Comparison of ENCODE assay signal across 18 cellular contexts in genomic region chr5:79413112-79413511, GRCh38.
A peak's percentile ranks its signal among the peaks of the same experiment; 100 is the strongest.
DNase-seq lines count a peak whose midpoint lies in the region; ATAC-seq, FAIRE-seq and TF ChIP-seq lines count a peak whose summit lies in the region.
"Had no signal": no experiment of that assay in that cellular context is flagged by ENCODE, and none has a peak within 500 bp of the region (broad histone marks: within the 10 kb centered on the region; RNA-seq: fewer than 3 reads in every experiment).

No MANE protein-coding gene starts in this region.

- H3K9ac ChIP-seq in HepG2 (ENCODE audit: insufficient read depth, low read depth, low read length) (no peak overlapping the region), mammary epithelial cell (ENCODE audit: insufficient read depth, low read length) (no peak overlapping the region)
- H3K9ac ChIP-seq: BLaER1 treated with 17β-estradiol and CSF1 and Interleukin-3, amounts not matched to agents 10 nM and 100 nM had no signal

- H3K4me3 ChIP-seq in HepG2 (replicated peaks in 1 of 3; ENCODE audit: insufficient read depth in 1 of 3, low read depth in 2 of 3, low read length in 3 of 3) = no peak overlapping the region
- no peak overlapping the region for H3K4me3 ChIP-seq in right lobe of liver
- H3K4me3 ChIP-seq in mammary epithelial cell (replicated peaks in 1 of 3; ENCODE audit: insufficient read depth in 1 of 3, low read depth in 2 of 3, low read length in 3 of 3) = no peak overlapping the region
- H3K4me3 ChIP-seq in epithelial cell of esophagus (ENCODE audit: low read length) = no peak overlapping the region
- H3K4me3 ChIP-seq: BLaER1 treated with 17β-estradiol and CSF1 and Interleukin-3, amounts not matched to agents 10 nM and 100 nM; GM12878 had no signal

- dilution Hi-C loops in mammary epithelial cell (cut with HindIII; ENCODE audit: low sequenced_read_pairs) = no loop called here

- H3K4me1 ChIP-seq in HepG2 (ENCODE audit: insufficient read depth, low read length) = no peaks in the 10 kb centered on the region
- no peaks in the 10 kb centered on the region for H3K4me1 ChIP-seq in right lobe of liver
- no peaks in the 10 kb centered on the region for H3K4me1 ChIP-seq in mammary epithelial cell (ENCODE audit: insufficient read depth, low read length)

- TF ChIP-seq EP300 in HepG2 (IDR thresholded peaks at IDR 0.05; ENCODE audit: low read depth in 2 of 2, low read length in 2 of 2) (no peak), HepG2 (CRISPR knock-in tag; IDR thresholded peaks at IDR 0.05; ENCODE audit: borderline replicate concordance) (no peak)

- POLR2A ChIA-PET in HepG2 (lab: Yijun Ruan, JAX) = no interaction called here

- TF ChIP-seq RAD21 in HepG2 (CRISPR knock-in tag; IDR thresholded peaks at IDR 0.05) = no peak

- H4K20me1 ChIP-seq in HepG2 (ENCODE audit: insufficient read depth, low read length) (no peaks in the 10 kb centered on the region), mammary epithelial cell (ENCODE audit: insufficient read depth, low read length) (no peaks in the 10 kb centered on the region)
- H4K20me1 ChIP-seq: BLaER1 treated with 17β-estradiol and CSF1 and Interleukin-3, amounts not matched to agents 10 nM and 100 nM had no signal

- TF ChIP-seq CTCF in HepG2 (CRISPR knock-in tag; IDR thresholded peaks at IDR 0.05) (no peak), right lobe of liver (IDR thresholded peaks at IDR 0.05) (no peak), mammary epithelial cell (conservative IDR thresholded peaks at IDR 0.05 in 1 of 2, IDR thresholded peaks at IDR 0.05 in 1 of 2; ENCODE audit: extremely low read depth in 1 of 2, insufficient read depth in 1 of 2, low read depth in 1 of 2, low read length in 2 of 2) (no peak), epithelial cell of esophagus (IDR thresholded peaks at IDR 0.05; ENCODE audit: insufficient read depth, low read depth, low read length, missing control alignments) (no peak)

- no peak overlapping the region for H2AFZ ChIP-seq in HepG2 (ENCODE audit: low read length)
- no peak overlapping the region for H2AFZ ChIP-seq in mammary epithelial cell (ENCODE audit: low read depth, low read length)

- H3K27me3 ChIP-seq in HepG2 (ENCODE audit: control insufficient read depth in 1 of 2, insufficient read depth in 2 of 2, low read length in 2 of 2) (no peaks in the 10 kb centered on the region; a peak in 1 of 5 replicates), right lobe of liver (no peaks in the 10 kb centered on the region), mammary epithelial cell (ENCODE audit: insufficient read depth, low read length) (no peaks in the 10 kb centered on the region)
- H3K27me3 ChIP-seq: BLaER1 treated with 17β-estradiol and CSF1 and Interleukin-3, amounts not matched to agents 10 nM and 100 nM had no signal

- H3K4me3 Mint-ChIP-seq in activated T-cell treated with anti-CD3 and anti-CD28 coated beads, Interleukin-2, amount 50 U/mL, for 24 hours = no peak overlapping the region
- H3K4me3 Mint-ChIP-seq: CD4-positive, CD25-positive, alpha-beta regulatory T cell had no signal

- H3K27ac Mint-ChIP-seq in activated T-cell treated with anti-CD3 and anti-CD28 coated beads, Interleukin-2, amount 50 U/mL, for 24 hours = no peak overlapping the region
- H3K27ac Mint-ChIP-seq: CD4-positive, CD25-positive, alpha-beta regulatory T cell had no signal

- H3K9me3 Mint-ChIP-seq in activated T-cell treated with anti-CD3 and anti-CD28 coated beads, Interleukin-2, amount 50 U/mL, for 24 hours = peaks cover 14% of the 10 kb centered on the region

- intact Hi-C loops in HepG2 (cut with micrococcal nuclease; ENCODE audit: unreplicated experiment) = no loop called here
- intact Hi-C loops in right lobe of liver (cut with DNase I) = no loop called here
- intact Hi-C loops in mammary epithelial cell (cut with micrococcal nuclease) = no loop called here

- no peak overlapping the region for H3K27ac ChIP-seq in HepG2 (ENCODE audit: extremely low read length, insufficient read depth, low read length)
- H3K27ac ChIP-seq in right lobe of liver = no peak overlapping the region
- no peak overlapping the region for H3K27ac ChIP-seq in mammary epithelial cell (ENCODE audit: insufficient read depth, low read depth, low read length)
- H3K27ac ChIP-seq: BLaER1 treated with 17β-estradiol and CSF1 and Interleukin-3, amounts not matched to agents 10 nM and 100 nM; HL-60 had no signal

- no peak for DNase-seq in HepG2 (ENCODE audit: low spot score)
- no peak for DNase-seq in right lobe of liver
- peak; percentile 28 for DNase-seq in mammary epithelial cell
- peak; percentile 58 for DNase-seq in epithelial cell of esophagus (ENCODE audit: low read depth)
- DNase-seq in mucosa of gallbladder (ENCODE audit: low spot score) = no peak
- DNase-seq in activated T-cell treated with anti-CD3 and anti-CD28 coated beads, Interleukin-2, amount 50 U/mL, for 24 hours = no peak
- DNase-seq in COR-L47 (lab: John Stamatoyannopoulos, UW) = no peak
- DNase-seq in NCI-H69 (lab: John Stamatoyannopoulos, UW) = no peak
- DNase-seq: 8988T; ACHN; Calu3; CD4-positive, CD25-positive, alpha-beta regulatory T cell; DMS 273 treated with DMSO at 0.1 percent for 48 hours; DMS79 had no signal

- no TSS peak for BruUV-seq in HepG2 (replicated peaks; lab: Mats Ljungman, UMichigan)
- BruUV-seq in mammary epithelial cell (replicated peaks; lab: Mats Ljungman, UMichigan) = no TSS peak

- in situ Hi-C loops in HepG2 (cut with HindIII; ENCODE audit: extremely low pct_ligation_motif_present, low pct_unique_long_range_greater_than_20kb) = no loop called here
- in situ Hi-C loops in mammary epithelial cell (cut with MboI; ENCODE audit: low sequenced_read_pairs in 2 of 2) = no loop called here

- H3K4me1 Mint-ChIP-seq in activated T-cell treated with anti-CD3 and anti-CD28 coated beads, Interleukin-2, amount 50 U/mL, for 24 hours (ENCODE audit: low read depth) = peaks cover 3% of the 10 kb centered on the region

- no peaks in the 10 kb centered on the region for H3K27me3 Mint-ChIP-seq in activated T-cell treated with anti-CD3 and anti-CD28 coated beads, Interleukin-2, amount 50 U/mL, for 24 hours
- H3K27me3 Mint-ChIP-seq: CD4-positive, CD25-positive, alpha-beta regulatory T cell had no signal

- H3K4me2 ChIP-seq in HepG2 (ENCODE audit: low read depth, low read length) (no peak overlapping the region), mammary epithelial cell (ENCODE audit: insufficient read depth, low read depth, low read length) (peak overlapping the region; percentile 23)
- H3K4me2 ChIP-seq: BLaER1 treated with 17β-estradiol and CSF1 and Interleukin-3, amounts not matched to agents 10 nM and 100 nM had no signal

- TF ChIP-seq POLR2A in HepG2 (IDR thresholded peaks at IDR 0.05; ENCODE audit: insufficient read depth in 1 of 2, low read depth in 2 of 2, low read length in 2 of 2) (no peak), right lobe of liver (IDR thresholded peaks at IDR 0.05) (no peak)

- no peak for FAIRE-seq in HepG2 (lab: Jason Lieb, UNC)
- FAIRE-seq: GM12878 had no signal

- H3K36me3 ChIP-seq in HepG2 (replicated peaks in 1 of 2; ENCODE audit: control insufficient read depth in 1 of 2, insufficient read depth in 2 of 2, low read length in 2 of 2) = peaks cover 1 to 17% of the 10 kb centered on the region in 2 experiments; a peak in 1 of 5 replicates
- H3K36me3 ChIP-seq in right lobe of liver = no peaks in the 10 kb centered on the region
- H3K36me3 ChIP-seq in mammary epithelial cell (ENCODE audit: insufficient read depth, low read length) = no peaks in the 10 kb centered on the region

- H3K79me2 ChIP-seq in HepG2 (ENCODE audit: insufficient read depth, low read length) (no peaks in the 10 kb centered on the region), mammary epithelial cell (ENCODE audit: insufficient read depth, low read length) (no peaks in the 10 kb centered on the region)

- CTCF ChIA-PET in HepG2 (lab: Yijun Ruan, JAX; ENCODE audit: low intra/inter-chr PET ratio, low total read pairs) (no interaction called here), mammary epithelial cell (lab: Charles Lee; ENCODE audit: low non-redundant PET) (no interaction called here)

- H3K9me3 ChIP-seq in HepG2 (ENCODE audit: low read length) (peaks cover 9% of the 10 kb centered on the region), right lobe of liver (no peaks in the 10 kb centered on the region), mammary epithelial cell (replicated peaks; ENCODE audit: insufficient read depth, low read length) (peaks cover 2% of the 10 kb centered on the region)

- ATAC-seq in HepG2 = no peak
- ATAC-seq in right lobe of liver = no peak
- ATAC-seq: GM12878, HCT116 had no signal

- H3K36me3 Mint-ChIP-seq in activated T-cell treated with anti-CD3 and anti-CD28 coated beads, Interleukin-2, amount 50 U/mL, for 24 hours (ENCODE audit: low read depth) = peaks cover 18% of the 10 kb centered on the region

TF ChIP-seq in HepG2, 621 proteins besides CTCF, POLR2A, EP300 and RAD21:
- TF ChIP-seq MAFK (conservative IDR thresholded peaks at IDR 0.05 in 1 of 2, IDR thresholded peaks at IDR 0.05 in 1 of 2; ENCODE audit: low read length in 2 of 2) (peak in 1 of 2 experiments; percentile 34; a peak in 1 of 4 replicates), MAFF (IDR thresholded peaks at IDR 0.05; ENCODE audit: low read depth, low read length) (0 out of 2 replicates have a peak, but pooled peaks have one; percentile 4), MIXL1 (CRISPR knock-in tag; IDR thresholded peaks at IDR 0.05) (no peak)

Comparison
In these comparisons a context has a peak if more than half of its experiments do, and no peak if none do; other contexts are left out.
1. DNase-seq: peak in mammary epithelial cell (single experiment) and epithelial cell of esophagus (single experiment); none in HepG2 (single experiment), right lobe of liver (0 of 3), mucosa of gallbladder (single experiment), activated T-cell treated with anti-CD3 and anti-CD28 coated beads, Interleukin-2, amount 50 U/mL, for 24 hours (single experiment), COR-L47 (single experiment) and NCI-H69 (single experiment).